Comparison of ENCODE assay signal across 8 cellular contexts in genomic region chr6:108113557-108114519, GRCh38. TPM values are rescaled to one million over a fixed set of nuclear protein-coding genes. Genes with fewer than 3 reads are reported as not detected.
A peak's percentile ranks its signal among the peaks of the same experiment; 100 is the strongest.
DNase-seq lines count a peak whose midpoint lies in the region; ATAC-seq and TF ChIP-seq lines count a peak whose summit lies in the region.

No MANE protein-coding gene starts in this region.

- TF ChIP-seq CTCF in right lobe of liver (IDR thresholded peaks at IDR 0.05) (peak; percentile 41 to 57 (median 44)), tibial artery (IDR thresholded peaks at IDR 0.05) (peak; percentile 48 to 64)

- no peak overlapping the region for H3K27ac ChIP-seq in HUES6 (ENCODE audit: low read depth, low read length)
- H3K27ac ChIP-seq in right lobe of liver: no peak overlapping the region
- no peak overlapping the region for H3K27ac ChIP-seq in tibial artery

- DNase-seq in Daoy (ENCODE audit: low read depth) (peak; percentile 42), RPMI7951 (ENCODE audit: low read depth) (peak; percentile 60), dedifferentiated amniotic fluid mesenchymal stem cell (ENCODE audit: extremely low spot score) (peak; percentile 76), right lobe of liver (peak in 1 of 3 donors; percentile 45), tibial artery (no peak), GM19240 (ENCODE audit: insufficient read length, low spot score) (no peak), NCI-H187 treated with DMSO at 0.1 percent for 48 hours (lab: John Stamatoyannopoulos, UW) (no peak)

- peak overlapping the region; percentile 2 for H3K9ac ChIP-seq in HUES6 (ENCODE audit: low read length)

- no peaks in the 10 kb centered on the region for H3K36me3 ChIP-seq in HUES6 (ENCODE audit: control insufficient read depth, insufficient read depth, low read length)
- H3K36me3 ChIP-seq in right lobe of liver: no peaks in the 10 kb centered on the region
- H3K36me3 ChIP-seq in tibial artery: no peaks in the 10 kb centered on the region

- ATAC-seq in right lobe of liver: peak; percentile 38 to 54 (median 48)

- no peak for TF ChIP-seq POLR2A in right lobe of liver (IDR thresholded peaks at IDR 0.05)

- peaks cover 29% of the 10 kb centered on the region for H3K4me1 ChIP-seq in HUES6 (ENCODE audit: control insufficient read depth, insufficient read depth, low read length)
- peaks cover 0 to 42% (median under 1%) of the 10 kb centered on the region in 4 donors for H3K4me1 ChIP-seq in right lobe of liver
- peaks cover 0 to 49% (median 35%) of the 10 kb centered on the region in 4 donors for H3K4me1 ChIP-seq in tibial artery

- intact Hi-C loops in right lobe of liver (cut with DNase I) (loop anchor here (5.0 to 10.0 kb wide), 2 partner anchors 378 to 391 kb away; no protein-coding TSS in a partner anchor), tibial artery (cut with DNase I; ENCODE audit: low total_unique reads) (loop anchor here (5.0 to 10.0 kb wide), 2 partner anchors 381 to 413 kb away; no protein-coding TSS in a partner anchor)

- H3K27me3 ChIP-seq in HUES6 (ENCODE audit: control insufficient read depth, insufficient read depth, low read length) (peaks cover 84% of the 10 kb centered on the region), right lobe of liver (peaks cover 13% of the 10 kb centered on the region in 2 donors), tibial artery (peaks cover 0 to 58% of the 10 kb centered on the region in 2 donors)

- no peaks in the 10 kb centered on the region for H3K9me3 ChIP-seq in HUES6 (ENCODE audit: control insufficient read depth, insufficient read depth, low read depth, low read length)
- no peaks in the 10 kb centered on the region for H3K9me3 ChIP-seq in right lobe of liver
- H3K9me3 ChIP-seq in tibial artery: no peaks in the 10 kb centered on the region

- whole genome bisulfite sequencing in right lobe of liver (ENCODE audit: insufficient coverage, low coverage, low lambda C conversion rate, missing lambda C conversion rate): 18% methylated on average over 20 of the region's 39 CpGs

- peak overlapping the region; percentile 57 for H3K4me3 ChIP-seq in HUES6 (ENCODE audit: low read depth, low read length)
- peak overlapping the region in 1 of 3 donors; percentile 24 for H3K4me3 ChIP-seq in right lobe of liver
- H3K4me3 ChIP-seq in tibial artery: peak overlapping the region; percentile 18 to 48

RNA-seq across cellular contexts. Expression of gene OSTM1, which starts 39.3 kb away (rescaled TPM):
- total RNA-seq in Daoy (2014; rRNA removed; shearing (Covaris generic)): 29.5 and 41.1 TPM in 2 replicates
- total RNA-seq in RPMI7951 (2014; rRNA removed; shearing (Covaris generic)): 49.5 and 63.0 TPM in 2 replicates
- 10 to 100 TPM; 13.1 to 31.6 (median 19.7) TPM for total RNA-seq in right lobe of liver

RNA-seq across cellular contexts. Expression of gene NR2E1, which starts 52.0 kb away (rescaled TPM):
- total RNA-seq in Daoy (2014; rRNA removed; shearing (Covaris generic)): 1.6 and 2.1 TPM in 2 replicates
- total RNA-seq in RPMI7951 (2014; rRNA removed; shearing (Covaris generic)): 0.10 TPM in 1 of 2 replicates, not detected in the other
- total RNA-seq in right lobe of liver: not detected

Comparison
In these comparisons a context has a peak if more than half of its experiments do, and no peak if none do; other contexts are left out.
1. DNase-seq: peak in Daoy (single experiment), RPMI7951 (single experiment) and dedifferentiated amniotic fluid mesenchymal stem cell (single experiment); none in tibial artery (0 of 2), GM19240 (single experiment) and NCI-H187 treated with DMSO at 0.1 percent for 48 hours (single experiment).